ENCODE assay signal across 12 cellular contexts in genomic region chr22:17917490-17917983, GRCh38.
DNase-seq lines count a peak whose midpoint lies in the region; ATAC-seq, FAIRE-seq and TF ChIP-seq lines count a peak whose summit lies in the region.
"Had no signal": no experiment of that assay in that cellular context is flagged by ENCODE, and none has a peak within 500 bp of the region (broad histone marks: within the 10 kb centered on the region; RNA-seq: fewer than 3 reads in every experiment).

No MANE protein-coding gene starts in this region.

- H3K27ac Mint-ChIP-seq in progenitor cell of endocrine pancreas: no peak overlapping the region
- H3K27ac Mint-ChIP-seq: CD4-positive, alpha-beta memory T cell had no signal

- peak overlapping the region; percentile 17 for H4K8ac ChIP-seq in H1 (ENCODE audit: extremely low read depth, insufficient read depth, low read length)
- H4K8ac ChIP-seq in trophoblast cell (ENCODE audit: low read depth, low read length): no peak overlapping the region

- FAIRE-seq in H1 (lab: Jason Lieb, UNC): no peak

- no peak overlapping the region for H2BK15ac ChIP-seq in H1 (ENCODE audit: low read length)

- no peak overlapping the region for H3K56ac ChIP-seq in H1 (replicated peaks; ENCODE audit: insufficient read length, low read depth, low read length)

- H2BK5ac ChIP-seq in H1 (ENCODE audit: low read depth, low read length) (no peak overlapping the region), trophoblast cell (ENCODE audit: low read depth, low read length, poor library complexity) (no peak overlapping the region)

- H3K9ac ChIP-seq in DND-41 (ENCODE audit: low read depth, low read length) (no peak overlapping the region), H1 (replicated peaks in 1 of 4; ENCODE audit: extremely low read depth in 1 of 4, low read depth in 3 of 4, low read length in 3 of 4) (no peak overlapping the region), trophoblast cell (ENCODE audit: low read length) (no peak overlapping the region)

- H3K23me2 ChIP-seq in H1 (ENCODE audit: low read depth, low read length): no peaks in the 10 kb centered on the region

- 0 out of 3 replicates have a peak, but pooled peaks have one; percentile 31 for ATAC-seq in DND-41 (ENCODE audit: insufficient read depth, low read depth)

- 90% methylated on average over 5 of the region's 6 CpGs; no CpG with 5 or more reads in 1 of the 2 experiments for WGBS in H1 (ENCODE audit: extremely low coverage in 1 of 2, insufficient coverage in 1 of 2, insufficient read length in 1 of 2, insufficient replicate concordance in 2 of 2, low coverage in 1 of 2, low lambda C conversion rate in 2 of 2, missing lambda C conversion rate in 1 of 2), 2 experiments
- no CpG with 5 or more reads among the region's 6 CpGs for WGBS in trophoblast cell (ENCODE audit: extremely low coverage, insufficient coverage, insufficient read length)

- no peak for TF ChIP-seq POLR2A in H1 (IDR thresholded peaks at IDR 0.05; ENCODE audit: control extremely low read depth in 1 of 2, low read depth in 2 of 2, low read length in 2 of 2)

- CTCF ChIA-PET in H1 (lab: Charles Lee; ENCODE audit: partially characterized antibody): interaction anchor here (0.6 to 3.1 kb wide), 7 partner anchors 8 to 158 kb away, joined by 3 to 20 read pairs (median 6); partner anchors contain the start of gene PEX26

- no peaks in the 10 kb centered on the region for H3K36me3 Mint-ChIP-seq in progenitor cell of endocrine pancreas (ENCODE audit: insufficient read depth)

- H3K79me1 ChIP-seq in H1 (ENCODE audit: low read depth, low read length): peaks cover 18% of the 10 kb centered on the region; the same call in 1 of the 2 replicates
- peaks cover 19% of the 10 kb centered on the region for H3K79me1 ChIP-seq in trophoblast cell (ENCODE audit: low read length)

- H3K18ac ChIP-seq in H1 (ENCODE audit: extremely low read depth, low read length) (no peak overlapping the region), trophoblast cell (ENCODE audit: low read length) (peak overlapping the region; percentile 12)

- no peak overlapping the region; the same call in 1 of the 2 replicates for H2AK5ac ChIP-seq in H1 (ENCODE audit: low read depth, low read length)
- no peak overlapping the region for H2AK5ac ChIP-seq in trophoblast cell (ENCODE audit: low read length)

- no peaks in the 10 kb centered on the region for H3K27me3 ChIP-seq in DND-41 (ENCODE audit: insufficient read depth, low read length, poor library complexity)
- no peaks in the 10 kb centered on the region for H3K27me3 ChIP-seq in H1 (replicated peaks in 1 of 4; ENCODE audit: control insufficient read depth in 3 of 4, extremely low read depth in 1 of 4, insufficient read depth in 3 of 4, low read length in 3 of 4)
- H3K27me3 ChIP-seq in trophoblast cell (ENCODE audit: insufficient read depth, low read length): no peaks in the 10 kb centered on the region

- H3K27me3 Mint-ChIP-seq in progenitor cell of endocrine pancreas: peaks cover 7% of the 10 kb centered on the region
- H3K27me3 Mint-ChIP-seq: CD4-positive, alpha-beta memory T cell had no signal

- H3K14ac ChIP-seq in H1 (ENCODE audit: insufficient read length) (no peak overlapping the region), trophoblast cell (ENCODE audit: low read length) (no peak overlapping the region)

- H4K5ac ChIP-seq in H1 (ENCODE audit: insufficient read length, low read depth, low read length): no peak overlapping the region

- no peak overlapping the region for H2BK20ac ChIP-seq in H1 (ENCODE audit: low read length)

- H4K12ac ChIP-seq in trophoblast cell (ENCODE audit: low read depth, low read length): no peak overlapping the region

- H3K4me3 Mint-ChIP-seq in progenitor cell of endocrine pancreas (ENCODE audit: low read depth): no peak overlapping the region
- H3K4me3 Mint-ChIP-seq: CD4-positive, alpha-beta memory T cell had no signal

- TF ChIP-seq RAD21 in H1 (IDR thresholded peaks at IDR 0.05 in 1 of 2, conservative IDR thresholded peaks at IDR 0.05 in 1 of 2; ENCODE audit: low read depth in 2 of 2, low read length in 2 of 2): no peak

- POLR2A ChIA-PET in H1 (lab: Charles Lee; ENCODE audit: partially characterized antibody): interaction anchor here (1.0 kb wide), 1 partner anchor 46 kb away, joined by 3 read pairs; no protein-coding TSS in a partner anchor

- peaks cover 75% of the 10 kb centered on the region for H4K20me1 ChIP-seq in DND-41 (ENCODE audit: insufficient read depth, low read length)
- H4K20me1 ChIP-seq in H1 (replicated peaks in 1 of 2; ENCODE audit: control insufficient read depth in 1 of 2, insufficient read depth in 2 of 2, low read length in 2 of 2): peaks cover 6 to 27% of the 10 kb centered on the region in 2 experiments

- H3K4ac ChIP-seq in H1 (replicated peaks; ENCODE audit: insufficient read length, low read depth, low read length) (no peak overlapping the region), trophoblast cell (ENCODE audit: low read depth, low read length) (peak overlapping the region; percentile 5)

- H3K4me1 Mint-ChIP-seq in progenitor cell of endocrine pancreas (ENCODE audit: low read depth): peaks cover 22% of the 10 kb centered on the region

- TF ChIP-seq EP300 in H1 (IDR thresholded peaks at IDR 0.05; ENCODE audit: borderline replicate concordance in 1 of 2, low read depth in 2 of 2, low read length in 2 of 2): no peak

- no peak overlapping the region for H2AFZ ChIP-seq in DND-41 (ENCODE audit: low read depth, low read length)
- H2AFZ ChIP-seq in H1 (ENCODE audit: low read length): no peak overlapping the region
- H2AFZ ChIP-seq in trophoblast cell (ENCODE audit: insufficient read depth, low read length, poor library complexity): no peak overlapping the region

- no peak for DNase-seq in DND-41
- DNase-seq in OCI-M2 (lab: John Stamatoyannopoulos, UW; ENCODE audit: unreplicated experiment): peak; percentile 2
- DNase-seq in H1 (ENCODE audit: low read depth in 1 of 2, low spot score in 2 of 2): no peak
- peak in 1 of 2 donors; percentile 58 for DNase-seq in trophoblast cell
- no peak for DNase-seq in progenitor cell of endocrine pancreas (ENCODE audit: low spot score, unreplicated experiment)
- no peak for DNase-seq in NCI-H1048 (lab: John Stamatoyannopoulos, UW)
- DNase-seq in HCEC 1CT: no peak
- DNase-seq: CD4-positive, alpha-beta memory T cell; NCI-H1092; NCI-H524; stimulated activated CD4-positive, alpha-beta T cell treated with anti-CD3 and anti-CD28 coated beads, Interleukin-2, amount 100 ng/mL, for 48 hours had no signal

- no peak overlapping the region for H3K23ac ChIP-seq in H1 (ENCODE audit: insufficient read length)
- H3K23ac ChIP-seq in trophoblast cell (ENCODE audit: low read length): no peak overlapping the region

- H3K4me1 ChIP-seq in DND-41 (ENCODE audit: insufficient read depth, low read length) (no peaks in the 10 kb centered on the region), H1 (replicated peaks in 1 of 4; ENCODE audit: control insufficient read depth in 3 of 4, insufficient read depth in 4 of 4, low read length in 3 of 4) (peaks cover 13 to 30% (median 17%) of the 10 kb centered on the region in 4 experiments), trophoblast cell (ENCODE audit: control insufficient read depth in 1 of 2, insufficient read depth in 2 of 2, low read length in 2 of 2) (peaks cover 31 to 44% of the 10 kb centered on the region in 2 experiments)

- H2BK120ac ChIP-seq in H1 (replicated peaks; ENCODE audit: low read depth, low read length): no peak overlapping the region
- H2BK120ac ChIP-seq in trophoblast cell (ENCODE audit: insufficient read depth, low read length, poor library complexity): no peak overlapping the region

- H3K27ac ChIP-seq in DND-41 (ENCODE audit: low read length) (no peak overlapping the region), H1 (ENCODE audit: low read depth, low read length) (no peak overlapping the region), trophoblast cell (ENCODE audit: low read depth, low read length) (no peak overlapping the region)
- H3K27ac ChIP-seq: epithelial cell of prostate had no signal

- no peak overlapping the region for H3K4me3 ChIP-seq in DND-41 (ENCODE audit: low read depth in 1 of 2, low read length in 2 of 2)
- H3K4me3 ChIP-seq in H1 (ENCODE audit: extremely low read depth in 1 of 4, insufficient read depth in 2 of 4, low read depth in 3 of 4, low read length in 4 of 4): no peak overlapping the region
- no peak overlapping the region for H3K4me3 ChIP-seq in trophoblast cell (ENCODE audit: low read depth, low read length)

- H4K91ac ChIP-seq in H1 (replicated peaks; ENCODE audit: insufficient read length, low read length) (no peak overlapping the region), trophoblast cell (ENCODE audit: low read depth, low read length) (no peak overlapping the region)

- H3K36me3 ChIP-seq in DND-41 (ENCODE audit: insufficient read depth, low read length): no peaks in the 10 kb centered on the region
- no peaks in the 10 kb centered on the region for H3K36me3 ChIP-seq in H1 (ENCODE audit: control insufficient read depth in 2 of 4, insufficient read depth in 4 of 4, low read length in 3 of 4)
- no peaks in the 10 kb centered on the region for H3K36me3 ChIP-seq in trophoblast cell (ENCODE audit: control insufficient read depth in 1 of 2, insufficient read depth in 2 of 2, low read length in 2 of 2)

- H2BK12ac ChIP-seq in H1 (ENCODE audit: low read depth, low read length) (no peak overlapping the region), trophoblast cell (ENCODE audit: low read length) (no peak overlapping the region)

- TF ChIP-seq CTCF in DND-41 (IDR thresholded peaks at IDR 0.05; ENCODE audit: borderline replicate concordance, extremely low read depth, low read length, poor library complexity, severe bottlenecking) (no peak), H1 (IDR thresholded peaks at IDR 0.05; ENCODE audit: control extremely low read depth in 1 of 3, insufficient read depth in 1 of 3, low read depth in 1 of 3, low read length in 3 of 3) (no peak), progenitor cell of endocrine pancreas (IDR thresholded peaks at IDR 0.05; ENCODE audit: unreplicated experiment) (no peak)

- H3K9me3 ChIP-seq in DND-41 (ENCODE audit: insufficient read depth, low read length, severe bottlenecking) (no peaks in the 10 kb centered on the region), H1 (ENCODE audit: insufficient read depth in 2 of 2, low read depth in 1 of 2, low read length in 1 of 2) (no peaks in the 10 kb centered on the region), trophoblast cell (ENCODE audit: insufficient read depth, low read depth, low read length) (peaks cover 1% of the 10 kb centered on the region)

- no peaks in the 10 kb centered on the region for H3K9me3 Mint-ChIP-seq in progenitor cell of endocrine pancreas (ENCODE audit: low read depth)

- H3K4me2 ChIP-seq in DND-41 (ENCODE audit: insufficient read depth, low read length) (no peak overlapping the region), H1 (ENCODE audit: insufficient read depth in 1 of 2, low read depth in 2 of 2, low read length in 2 of 2) (no peak overlapping the region), trophoblast cell (ENCODE audit: low read length) (no peak overlapping the region)

- H3K79me2 ChIP-seq in DND-41 (ENCODE audit: insufficient read depth, low read length): peaks cover 55% of the 10 kb centered on the region
- peaks cover 0 to 62% of the 10 kb centered on the region in 2 experiments; a peak in 2 of 4 replicates for H3K79me2 ChIP-seq in H1 (ENCODE audit: control insufficient read depth in 1 of 2, insufficient read depth in 2 of 2, low read length in 2 of 2)
- peaks cover 2% of the 10 kb centered on the region for H3K79me2 ChIP-seq in trophoblast cell (ENCODE audit: control insufficient read depth, insufficient read depth, low read length, poor library complexity)
